Comparison of ENCODE assay signal across 12 cellular contexts in the genomic region with DNA sequence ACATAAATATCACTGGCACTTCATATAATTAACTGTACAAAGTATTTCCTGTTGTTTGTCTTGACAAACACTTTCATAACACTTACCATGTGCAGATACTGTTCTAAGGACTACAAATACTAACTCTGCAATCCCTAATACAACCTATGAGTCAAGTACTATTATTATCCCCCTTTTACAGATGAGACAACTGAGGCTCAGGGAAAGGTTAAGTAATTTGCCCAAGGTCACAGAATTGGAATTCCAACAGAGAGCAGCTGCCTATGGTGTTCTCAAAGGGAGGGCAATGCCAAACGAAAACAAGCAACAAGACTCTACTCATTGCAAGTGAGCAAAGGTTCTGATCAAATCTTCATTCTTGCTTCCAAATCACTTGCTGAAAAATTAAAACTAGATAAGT.
DNase-seq lines count a peak whose midpoint lies in the region; ATAC-seq and TF ChIP-seq lines count a peak whose summit lies in the region.
"Had no signal": no experiment of that assay in that cellular context is flagged by ENCODE, and none has a peak within 500 bp of the region (broad histone marks: within the 10 kb centered on the region; RNA-seq: fewer than 3 reads in every experiment).

No MANE protein-coding gene starts in this region.

- no peak for DNase-seq in caudate nucleus (lab: John Stamatoyannopoulos, UW)
- DNase-seq in lung (ENCODE audit: low spot score) = no peak
- no peak for DNase-seq in stomach
- no peak for DNase-seq in hypothalamus (lab: John Stamatoyannopoulos, UW)
- DNase-seq in DMS153 treated with DMSO at 0.1 percent for 48 hours (lab: John Stamatoyannopoulos, UW; ENCODE audit: unreplicated experiment) = no peak
- DNase-seq in DMS79 (lab: John Stamatoyannopoulos, UW) = no peak
- DNase-seq in stimulated activated CD4-positive, alpha-beta T cell treated with anti-CD3 and anti-CD28 coated beads, Interleukin-12 subunit alpha, Interleukin-12 subunit beta, amount 100 ng/mL, for 4 hours = no peak
- DNase-seq: activated T-cell treated with anti-CD3 and anti-CD28 coated beads, Interleukin-2, amount 50 U/mL, for 4 hours; GF-D8 had no signal

- H3K4me3 ChIP-seq in HEK293 (ENCODE audit: low read depth, low read length) = no peak overlapping the region
- H3K4me3 ChIP-seq in lung = no peak overlapping the region
- H3K4me3 ChIP-seq in stomach = no peak overlapping the region
- H3K4me3 ChIP-seq: SJSA1 had no signal

- H3K9me3 ChIP-seq in HEK293 (ENCODE audit: control insufficient read depth, insufficient read depth, low read depth, low read length) (no peaks in the 10 kb centered on the region), lung (ENCODE audit: control insufficient read depth in 2 of 2, insufficient read depth in 1 of 2, low read length in 1 of 2) (no peaks in the 10 kb centered on the region), stomach (no peaks in the 10 kb centered on the region)
- H3K9me3 ChIP-seq: SJSA1 had no signal

- CTCF ChIA-PET in HEK293 (lab: Yijun Ruan, JAX) = interaction anchor here (0.6 kb wide), 1 partner anchor 250 kb away, joined by 3 read pairs; no protein-coding TSS in a partner anchor

- H3K36me3 ChIP-seq in HEK293 (ENCODE audit: control insufficient read depth in 2 of 2, insufficient read depth in 1 of 2, low read length in 2 of 2) (no peaks in the 10 kb centered on the region), lung (ENCODE audit: control insufficient read depth in 2 of 2, insufficient read depth in 2 of 2, low read length in 2 of 2) (no peaks in the 10 kb centered on the region), stomach (no peaks in the 10 kb centered on the region)
- H3K36me3 ChIP-seq: SJSA1 had no signal

- H3K27ac ChIP-seq in HEK293 (ENCODE audit: extremely low read depth, low read depth, low read length) (no peak overlapping the region), caudate nucleus (ENCODE audit: low read depth, low read length) (peak overlapping the region; percentile 50), lung (ENCODE audit: low read depth in 1 of 2, low read length in 1 of 2) (peak overlapping the region; percentile 45 to 79), stomach (peak overlapping the region; percentile 75 to 94 (median 82))
- H3K27ac ChIP-seq: SJSA1 had no signal

- peaks cover 13% of the 10 kb centered on the region; the same call in 1 of the 2 replicates for H3K4me1 ChIP-seq in HEK293 (ENCODE audit: control insufficient read depth, insufficient read depth, low read length)
- peaks cover 4 to 31% of the 10 kb centered on the region in 2 donors for H3K4me1 ChIP-seq in lung (ENCODE audit: control insufficient read depth in 2 of 2, insufficient read depth in 2 of 2, low read length in 2 of 2)
- peaks cover 37 to 85% (median 48%) of the 10 kb centered on the region in 4 donors for H3K4me1 ChIP-seq in stomach

- no peak for TF ChIP-seq EP300 in stomach (IDR thresholded peaks at IDR 0.05)

- no peak for ATAC-seq in lung (ENCODE audit: insufficient read depth, low FRiP score)
- ATAC-seq: activated CD4-positive, CD25-positive, alpha-beta regulatory T cell treated with anti-CD3 and anti-CD28 coated beads, Interleukin-2, amount 50 U/mL, for 24 hours; activated T-cell treated with anti-CD3 and anti-CD28 coated beads, Interleukin-2, amount 50 U/mL, for 4 hours had no signal

- TF ChIP-seq POLR2A in stomach (IDR thresholded peaks at IDR 0.05) = no peak

- 67 to 83% methylated on average over 1 of the region's 1 CpG for WGBS in lung, 2 donors
- WGBS in stomach, 5 donors = 24 to 64% (median 48%) methylated on average over 1 of the region's 1 CpG

- H3K27me3 ChIP-seq in lung (ENCODE audit: control insufficient read depth, insufficient read depth) (no peaks in the 10 kb centered on the region), stomach (no peaks in the 10 kb centered on the region)
- H3K27me3 ChIP-seq: SJSA1 had no signal

- intact Hi-C loops in stomach (cut with DNase I; ENCODE audit: low total_unique reads) = no loop called here

- TF ChIP-seq CTCF in HEK293 (tag by site-specific recombination; IDR thresholded peaks at IDR 0.05) (no peak), lung (IDR thresholded peaks at IDR 0.05; ENCODE audit: control extremely low read depth, extremely low read depth) (no peak), stomach (IDR thresholded peaks at IDR 0.05) (no peak)

- POLR2A ChIA-PET in HEK293 (lab: Yijun Ruan, JAX) = no interaction called here

TF ChIP-seq in HEK293, 187 proteins besides CTCF, POLR2A, EP300 and RAD21:
- no peak for TF ChIP-seq ZNF76 (tag by site-specific recombination; IDR thresholded peaks at IDR 0.05; ENCODE audit: borderline replicate concordance, low read depth)
- TF ChIP-seq, protein P1, sequence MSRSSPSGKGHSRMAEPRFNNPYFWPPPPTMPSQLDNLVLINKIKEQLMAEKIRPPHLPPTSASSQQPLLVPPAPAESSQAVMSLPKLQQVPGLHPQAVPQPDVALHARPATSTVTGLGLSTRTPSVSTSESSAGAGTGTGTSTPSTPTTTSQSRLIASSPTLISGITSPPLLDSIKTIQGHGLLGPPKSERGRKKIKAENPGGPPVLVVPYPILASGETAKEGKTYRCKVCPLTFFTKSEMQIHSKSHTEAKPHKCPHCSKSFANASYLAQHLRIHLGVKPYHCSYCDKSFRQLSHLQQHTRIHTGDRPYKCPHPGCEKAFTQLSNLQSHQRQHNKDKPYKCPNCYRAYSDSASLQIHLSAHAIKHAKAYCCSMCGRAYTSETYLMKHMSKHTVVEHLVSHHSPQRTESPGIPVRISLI (tag by site-specific recombination; IDR thresholded peaks at IDR 0.05) = no peak
- TF ChIP-seq, protein P2, sequence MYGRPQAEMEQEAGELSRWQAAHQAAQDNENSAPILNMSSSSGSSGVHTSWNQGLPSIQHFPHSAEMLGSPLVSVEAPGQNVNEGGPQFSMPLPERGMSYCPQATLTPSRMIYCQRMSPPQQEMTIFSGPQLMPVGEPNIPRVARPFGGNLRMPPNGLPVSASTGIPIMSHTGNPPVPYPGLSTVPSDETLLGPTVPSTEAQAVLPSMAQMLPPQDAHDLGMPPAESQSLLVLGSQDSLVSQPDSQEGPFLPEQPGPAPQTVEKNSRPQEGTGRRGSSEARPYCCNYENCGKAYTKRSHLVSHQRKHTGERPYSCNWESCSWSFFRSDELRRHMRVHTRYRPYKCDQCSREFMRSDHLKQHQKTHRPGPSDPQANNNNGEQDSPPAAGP (tag by site-specific recombination; IDR thresholded peaks at IDR 0.05) = no peak
- TF ChIP-seq ZNF174 (tag by site-specific recombination; IDR thresholded peaks at IDR 0.05) = no peak
- no peak for TF ChIP-seq WT1 (tag by site-specific recombination; IDR thresholded peaks at IDR 0.05)
- 0 out of 2 replicates have a peak, but pooled peaks have one; percentile 30 for TF ChIP-seq ZNF335 (tag by site-specific recombination; conservative IDR thresholded peaks at IDR 0.05)
